ENCODE assay signal across 17 cellular contexts in genomic region chr18:62574776-62575175, GRCh38. TPM values are rescaled to one million over a fixed set of nuclear protein-coding genes. Genes with fewer than 3 reads are reported as not detected.
A peak's percentile ranks its signal among the peaks of the same experiment; 100 is the strongest.
DNase-seq lines count a peak whose midpoint lies in the region; ATAC-seq and TF ChIP-seq lines count a peak whose summit lies in the region.
"Had no signal": no experiment of that assay in that cellular context is flagged by ENCODE, and none has a peak within 500 bp of the region (broad histone marks: within the 10 kb centered on the region; RNA-seq: fewer than 3 reads in every experiment).

No MANE protein-coding gene starts in this region.

- H3K27ac Mint-ChIP-seq in activated naive CD4-positive, alpha-beta T cell treated with anti-CD3 and anti-CD28 coated beads, Interleukin-2, amount 50 U/mL, for 72 hours, result peak overlapping the region; percentile 33 to 83
- H3K27ac Mint-ChIP-seq in endothelial cell (ENCODE audit: unreplicated experiment), result no peak overlapping the region

- intact Hi-C loops in cardiac septum (cut with DNase I), result no loop called here

- no peak overlapping the region for H4K8ac ChIP-seq in neuronal stem cell (ENCODE audit: low read depth, low read length)

- no peak overlapping the region for H4K91ac ChIP-seq in neuronal stem cell (ENCODE audit: low read depth, low read length, poor library complexity)

- H3K23ac ChIP-seq in neuronal stem cell (ENCODE audit: low read depth, low read length, poor library complexity), result peak overlapping the region; percentile 30

- no peak overlapping the region for H2BK12ac ChIP-seq in neuronal stem cell (ENCODE audit: low read length)

- H3K4me3 Mint-ChIP-seq in endothelial cell (ENCODE audit: unreplicated experiment), result peak overlapping the region; percentile 18
- H3K4me3 Mint-ChIP-seq: CD4-positive, CD25-positive, alpha-beta regulatory T cell; CD8-positive, alpha-beta memory T cell had no signal

- no peak overlapping the region for H3K4ac ChIP-seq in neuronal stem cell (ENCODE audit: low read length)

- H3K79me1 ChIP-seq in neuronal stem cell (ENCODE audit: low read depth, low read length), result no peaks in the 10 kb centered on the region

- H3K9ac ChIP-seq in neuronal stem cell (ENCODE audit: low read depth, low read length, poor library complexity), result peak overlapping the region; percentile 36

- H3K4me3 ChIP-seq in neuronal stem cell (ENCODE audit: low read length in 2 of 2), result no peak overlapping the region
- H3K4me3 ChIP-seq: GM12878, HAP-1 had no signal

- TF ChIP-seq CTCF in endothelial cell (IDR thresholded peaks at IDR 0.05; ENCODE audit: unreplicated experiment), result no peak

- H2BK5ac ChIP-seq in neuronal stem cell (ENCODE audit: low read length), result no peak overlapping the region

- peaks cover 0 to 4% of the 10 kb centered on the region in 2 donors for H3K9me3 Mint-ChIP-seq in activated naive CD4-positive, alpha-beta T cell treated with anti-CD3 and anti-CD28 coated beads, Interleukin-2, amount 50 U/mL, for 72 hours
- no peaks in the 10 kb centered on the region for H3K9me3 Mint-ChIP-seq in endothelial cell (ENCODE audit: unreplicated experiment)
- H3K9me3 Mint-ChIP-seq: CD8-positive, alpha-beta memory T cell had no signal

- no peak overlapping the region for H2AK5ac ChIP-seq in neuronal stem cell (ENCODE audit: low read depth, low read length)

- H2BK120ac ChIP-seq in neuronal stem cell (ENCODE audit: low read depth, low read length), result no peak overlapping the region

- H3K27me3 Mint-ChIP-seq in endothelial cell (ENCODE audit: unreplicated experiment), result peaks cover 5% of the 10 kb centered on the region
- H3K27me3 Mint-ChIP-seq: CD4-positive, CD25-positive, alpha-beta regulatory T cell; CD8-positive, alpha-beta memory T cell had no signal

- no peak overlapping the region for H3K4me2 ChIP-seq in neuronal stem cell (ENCODE audit: insufficient read depth, low read length, poor library complexity, severe bottlenecking)

- peak overlapping the region; percentile 50 for H3K18ac ChIP-seq in neuronal stem cell (ENCODE audit: low read length)

- no peak overlapping the region for H2AFZ ChIP-seq in neuronal stem cell (ENCODE audit: low read length)

- WGBS in neuronal stem cell (ENCODE audit: extremely low coverage in 2 of 2, insufficient read length in 2 of 2, insufficient replicate concordance in 1 of 2), 2 donors, result no CpG with 5 or more reads among the region's 11 CpGs

- no peak for ATAC-seq in activated naive CD4-positive, alpha-beta T cell treated with anti-CD3 and anti-CD28 coated beads, Interleukin-2, amount 50 U/mL, for 72 hours
- no peak for ATAC-seq in GM21717 (IDR thresholded peaks at IDR 0.05; ENCODE audit: unreplicated experiment)
- no peak for ATAC-seq in HG02623 (IDR thresholded peaks at IDR 0.05; ENCODE audit: unreplicated experiment)
- ATAC-seq: GM12878 had no signal

- H3K9me3 ChIP-seq in neuronal stem cell (replicated peaks in 1 of 2; ENCODE audit: control insufficient read depth in 2 of 2, insufficient read depth in 1 of 2, low read depth in 1 of 2, low read length in 2 of 2), result peaks cover 4 to 13% of the 10 kb centered on the region in 2 donors
- H3K9me3 ChIP-seq: BE2C, HAP-1 had no signal

- DNase-seq in activated naive CD4-positive, alpha-beta T cell treated with anti-CD3 and anti-CD28 coated beads, Interleukin-2, amount 50 U/mL, for 72 hours (ENCODE audit: low spot score in 2 of 2), result no peak
- DNase-seq in activated naive CD4-positive, alpha-beta T cell treated with anti-CD3 and anti-CD28 coated beads, Interleukin-2, amount 50 U/mL, for 16 hours, result no peak
- DNase-seq in endothelial cell (ENCODE audit: low spot score) (no peak), neuronal stem cell (ENCODE audit: low spot score) (no peak), cardiac septum (ENCODE audit: low spot score) (no peak)
- DNase-seq: BE2C; C1 segment of cervical spinal cord; CD4-positive, CD25-positive, alpha-beta regulatory T cell; CD8-positive, alpha-beta memory T cell; COR-L47; DMS53; DND-41; EL had no signal

- peaks cover 12 to 46% of the 10 kb centered on the region in 2 donors for H3K36me3 ChIP-seq in neuronal stem cell (replicated peaks in 1 of 2; ENCODE audit: control insufficient read depth in 2 of 2, insufficient read depth in 2 of 2, low read length in 2 of 2)
- H3K36me3 ChIP-seq: BE2C had no signal

- H3K14ac ChIP-seq in neuronal stem cell (ENCODE audit: low read length), result peak overlapping the region; percentile 6

- no peak overlapping the region for H3K27ac ChIP-seq in neuronal stem cell (replicated peaks; ENCODE audit: low read length)

- H2BK15ac ChIP-seq in neuronal stem cell (ENCODE audit: low read length), result no peak overlapping the region

- H3K27me3 ChIP-seq in neuronal stem cell (ENCODE audit: control insufficient read depth in 3 of 3, insufficient read depth in 3 of 3, low read depth in 1 of 3, low read length in 3 of 3), result no peaks in the 10 kb centered on the region
- H3K27me3 ChIP-seq: BE2C had no signal

- no peaks in the 10 kb centered on the region for H3K4me1 Mint-ChIP-seq in endothelial cell (ENCODE audit: unreplicated experiment)

- no peaks in the 10 kb centered on the region for H3K4me1 ChIP-seq in neuronal stem cell (ENCODE audit: control insufficient read depth in 2 of 2, insufficient read depth in 1 of 2, low read depth in 1 of 2, low read length in 2 of 2)
- H3K4me1 ChIP-seq: BE2C, HAP-1 had no signal

- peaks cover 26 to 50% of the 10 kb centered on the region in 2 donors for H3K36me3 Mint-ChIP-seq in activated naive CD4-positive, alpha-beta T cell treated with anti-CD3 and anti-CD28 coated beads, Interleukin-2, amount 50 U/mL, for 72 hours
- peaks cover 42% of the 10 kb centered on the region for H3K36me3 Mint-ChIP-seq in endothelial cell (ENCODE audit: low read depth, unreplicated experiment)

RNA-seq across cellular contexts. Expression of gene ZCCHC2, which starts 52.0 kb away (rescaled TPM):
- total RNA-seq in activated naive CD4-positive, alpha-beta T cell treated with anti-CD3 and anti-CD28 coated beads, Interleukin-2, amount 50 U/mL, for 72 hours, result 10 to 100 TPM; 33.8 to 66.0 TPM
- total RNA-seq in endothelial cell (ENCODE audit: unreplicated experiment), result 21.0 TPM
- polyA plus RNA-seq in neuronal stem cell (2013, experiment 1 of 2), result 7.7 TPM
- 7.2 TPM for polyA plus RNA-seq in neuronal stem cell (2013, experiment 2 of 2)
- total RNA-seq in cardiac septum, result 19.1 TPM
